22 cellular contexts compared by ENCODE assay signal in the genomic region with DNA sequence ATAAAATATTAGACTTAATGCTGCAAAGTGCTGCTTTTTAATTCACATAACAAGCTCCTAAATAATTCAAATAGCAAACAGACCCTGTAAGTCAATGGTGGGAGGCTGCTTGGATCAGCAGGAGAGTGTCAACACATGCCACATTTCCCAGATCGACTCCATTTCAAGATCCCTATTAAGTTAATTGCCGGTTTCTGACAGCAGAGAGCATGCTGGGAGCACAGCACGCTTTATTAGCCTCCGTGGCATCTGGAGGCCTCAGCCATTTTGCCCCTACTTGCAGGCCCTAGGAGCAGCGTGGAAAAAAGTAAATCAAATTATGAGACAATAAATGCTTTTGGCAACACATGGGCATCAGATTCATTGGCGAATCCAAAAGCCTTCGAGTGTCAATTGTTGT.
DNase-seq lines count a peak whose midpoint lies in the region; TF ChIP-seq lines count a peak whose summit lies in the region.
"Had no signal": no experiment of that assay in that cellular context is flagged by ENCODE, and none has a peak within 500 bp of the region (broad histone marks: within the 10 kb centered on the region; RNA-seq: fewer than 3 reads in every experiment).

No MANE protein-coding gene starts in this region.

- DNase-seq in NCI-H82 (lab: John Stamatoyannopoulos, UW) (peak; percentile 1), NCI-H82 treated with DMSO at 0.1 percent for 48 hours (lab: John Stamatoyannopoulos, UW; ENCODE audit: unreplicated experiment) (no peak), NCI-H2227 (lab: John Stamatoyannopoulos, UW; ENCODE audit: unreplicated experiment) (peak; percentile 65), dermis blood vessel endothelial cell (no peak), mammary epithelial cell (no peak), cortex of kidney (lab: John Stamatoyannopoulos, UW) (no peak)
- DNase-seq: 8988T, ACHN, DMS153, DND-41, MM.1S, NCI-H1694, NCI-H2171 treated with DMSO at 0.1 percent for 48 hours, NCI-H446, NCI-H774, Peyer's patch, SHP77 treated with DMSO at 0.1 percent for 48 hours, T-helper 1 cell had no signal

- H3K4me1 Mint-ChIP-seq in brain = peaks cover 33% of the 10 kb centered on the region
- H3K4me1 Mint-ChIP-seq: IgD-negative memory B cell had no signal

- BruUV-seq in mammary epithelial cell (replicated peaks; lab: Mats Ljungman, UMichigan) = no TSS peak

- in situ Hi-C loops in mammary epithelial cell (cut with MboI; ENCODE audit: low sequenced_read_pairs in 2 of 2) = no loop called here

- H3K36me3 ChIP-seq in mammary epithelial cell (ENCODE audit: insufficient read depth, low read length) = no peaks in the 10 kb centered on the region
- H3K36me3 ChIP-seq: Peyer's patch had no signal

- CTCF ChIA-PET in mammary epithelial cell (lab: Charles Lee; ENCODE audit: low non-redundant PET) = no interaction called here

- no peaks in the 10 kb centered on the region for H3K79me2 ChIP-seq in mammary epithelial cell (ENCODE audit: insufficient read depth, low read length)

- H4K20me1 ChIP-seq in mammary epithelial cell (ENCODE audit: insufficient read depth, low read length) = no peaks in the 10 kb centered on the region

- no peak overlapping the region for H3K4me2 ChIP-seq in mammary epithelial cell (ENCODE audit: insufficient read depth, low read depth, low read length)
- H3K4me2 ChIP-seq: KMS-11 had no signal

- no peaks in the 10 kb centered on the region for H3K36me3 Mint-ChIP-seq in brain
- H3K36me3 Mint-ChIP-seq: IgD-negative memory B cell had no signal

- peaks cover 39% of the 10 kb centered on the region for H3K27me3 Mint-ChIP-seq in brain

- no peak overlapping the region for H2AFZ ChIP-seq in mammary epithelial cell (ENCODE audit: low read depth, low read length)

- H3K4me1 ChIP-seq in mammary epithelial cell (ENCODE audit: insufficient read depth, low read length) = no peaks in the 10 kb centered on the region
- H3K4me1 ChIP-seq: Peyer's patch had no signal

- intact Hi-C loops in mammary epithelial cell (cut with micrococcal nuclease) = no loop called here

- H3K4me3 ChIP-seq in mammary epithelial cell (replicated peaks in 1 of 3; ENCODE audit: insufficient read depth in 1 of 3, low read depth in 2 of 3, low read length in 3 of 3) = no peak overlapping the region
- H3K4me3 ChIP-seq: Peyer's patch had no signal

- H3K9ac ChIP-seq in mammary epithelial cell (ENCODE audit: insufficient read depth, low read length) = no peak overlapping the region
- H3K9ac ChIP-seq: KMS-11 had no signal

- no peaks in the 10 kb centered on the region for H3K9me3 ChIP-seq in mammary epithelial cell (replicated peaks; ENCODE audit: insufficient read depth, low read length)
- H3K9me3 ChIP-seq: Peyer's patch had no signal

- 53% methylated on average over 7 of the region's 7 CpGs for WGBS in mammary epithelial cell (ENCODE audit: low coverage, missing lambda C conversion rate)

- H3K27ac Mint-ChIP-seq in brain = peak overlapping the region in 3 of 5 experiments; percentile 34 to 69 (median 45)
- H3K27ac Mint-ChIP-seq: IgD-negative memory B cell had no signal

- TF ChIP-seq CTCF in brain (conservative IDR thresholded peaks at IDR 0.05) (no peak), mammary epithelial cell (conservative IDR thresholded peaks at IDR 0.05 in 1 of 2, IDR thresholded peaks at IDR 0.05 in 1 of 2; ENCODE audit: extremely low read depth in 1 of 2, insufficient read depth in 1 of 2, low read depth in 1 of 2, low read length in 2 of 2) (no peak)

- no peak overlapping the region for H3K27ac ChIP-seq in mammary epithelial cell (ENCODE audit: insufficient read depth, low read depth, low read length)
- H3K27ac ChIP-seq: HL-60, KMS-11, Peyer's patch had no signal

- dilution Hi-C loops in mammary epithelial cell (cut with HindIII; ENCODE audit: low sequenced_read_pairs) = no loop called here

- H3K9me3 Mint-ChIP-seq in brain = peaks cover 0 to 4% (median 0%) of the 10 kb centered on the region in 5 experiments

- H3K27me3 ChIP-seq in mammary epithelial cell (ENCODE audit: insufficient read depth, low read length) = peaks cover 5% of the 10 kb centered on the region
- H3K27me3 ChIP-seq: Peyer's patch had no signal

- H3K4me3 Mint-ChIP-seq in brain = no peak overlapping the region
- H3K4me3 Mint-ChIP-seq: IgD-negative memory B cell had no signal

Comparison
In these comparisons a context has a peak if more than half of its experiments do, and no peak if none do; other contexts are left out.
1. DNase-seq: peak in NCI-H82 (single experiment) and NCI-H2227 (single experiment); none in NCI-H82 treated with DMSO at 0.1 percent for 48 hours (single experiment), dermis blood vessel endothelial cell (single experiment), mammary epithelial cell (single experiment) and cortex of kidney (single experiment).